Comparison of ENCODE assay signal across 11 cellular contexts in the genomic region with DNA sequence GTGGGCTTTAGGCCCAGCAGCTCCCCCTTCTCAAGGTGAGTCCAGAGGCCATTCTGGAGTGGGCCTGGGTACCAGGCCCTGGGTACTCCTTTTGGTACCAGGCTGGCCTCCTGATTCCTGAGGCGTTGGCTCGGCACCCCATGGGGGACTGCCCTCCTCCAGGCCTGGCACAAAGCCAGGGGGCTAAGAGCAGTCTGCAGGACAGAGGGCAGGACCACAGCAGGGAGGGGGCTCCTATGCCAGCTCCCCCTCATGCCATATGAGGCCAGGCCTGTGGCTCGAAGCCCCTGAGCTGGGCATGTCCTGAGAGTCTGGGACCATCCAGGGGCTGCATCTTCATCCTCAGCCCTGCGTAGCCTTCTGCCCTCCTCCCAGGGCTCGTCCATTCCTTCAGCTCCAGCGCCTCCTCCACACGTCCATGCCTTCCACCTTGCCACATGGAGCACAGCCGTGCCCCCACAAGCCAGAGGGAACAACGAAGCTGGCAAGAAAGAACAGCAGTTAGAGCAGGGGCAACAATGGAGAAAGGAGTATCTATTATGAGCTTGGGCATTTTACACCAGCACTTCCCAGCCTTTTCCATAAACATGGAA. TPM values are rescaled to one million over a fixed set of nuclear protein-coding genes. Genes with fewer than 3 reads are reported as not detected.
A peak's percentile ranks its signal among the peaks of the same experiment; 100 is the strongest.
DNase-seq lines count a peak whose midpoint lies in the region; ATAC-seq and TF ChIP-seq lines count a peak whose summit lies in the region.
"Had no signal": no experiment of that assay in that cellular context is flagged by ENCODE, and none has a peak within 500 bp of the region (broad histone marks: within the 10 kb centered on the region; RNA-seq: fewer than 3 reads in every experiment).

No MANE protein-coding gene starts in this region.

- H3K27me3 ChIP-seq in right atrium auricular region, result no peaks in the 10 kb centered on the region
- H3K27me3 ChIP-seq in esophagus muscularis mucosa, result no peaks in the 10 kb centered on the region
- no peaks in the 10 kb centered on the region for H3K27me3 ChIP-seq in osteoblast (ENCODE audit: insufficient read depth, low read length)
- H3K27me3 ChIP-seq in MG63, result no peaks in the 10 kb centered on the region

- H3K4me3 ChIP-seq in right atrium auricular region (peak overlapping the region in 1 of 2 donors; percentile 86), esophagus muscularis mucosa (peak overlapping the region; percentile 81 to 99 (median 92)), osteoblast (ENCODE audit: insufficient read depth, low read length) (peak overlapping the region; percentile 99), MG63 (no peak overlapping the region)

- H3K79me2 ChIP-seq in osteoblast (ENCODE audit: insufficient read depth, low read length), result peaks cover 53% of the 10 kb centered on the region

- peaks cover 33% of the 10 kb centered on the region for H4K20me1 ChIP-seq in osteoblast (ENCODE audit: insufficient read depth, low read length)

- H3K4me3 Mint-ChIP-seq in activated T-cell treated with anti-CD3 and anti-CD28 coated beads, Interleukin-2, amount 50 U/mL, for 4 hours, result no peak overlapping the region
- H3K4me3 Mint-ChIP-seq: activated CD8-positive, alpha-beta T cell treated with anti-CD3 and anti-CD28 coated beads for 36 hours had no signal

- H3K9me3 Mint-ChIP-seq in activated T-cell treated with anti-CD3 and anti-CD28 coated beads, Interleukin-2, amount 50 U/mL, for 4 hours, result no peaks in the 10 kb centered on the region
- H3K9me3 Mint-ChIP-seq: activated CD8-positive, alpha-beta T cell treated with anti-CD3 and anti-CD28 coated beads for 36 hours had no signal

- H3K9me3 ChIP-seq in right atrium auricular region (no peaks in the 10 kb centered on the region), esophagus muscularis mucosa (no peaks in the 10 kb centered on the region), osteoblast (ENCODE audit: low read depth, low read length) (no peaks in the 10 kb centered on the region), MG63 (no peaks in the 10 kb centered on the region)

- TF ChIP-seq EP300 in esophagus muscularis mucosa (IDR thresholded peaks at IDR 0.05), result no peak

- no peak for TF ChIP-seq POLR2A in esophagus muscularis mucosa (IDR thresholded peaks at IDR 0.05; ENCODE audit: low read depth)

- no peaks in the 10 kb centered on the region for H3K36me3 Mint-ChIP-seq in activated T-cell treated with anti-CD3 and anti-CD28 coated beads, Interleukin-2, amount 50 U/mL, for 4 hours (ENCODE audit: insufficient read depth)

- H3K4me1 Mint-ChIP-seq in activated T-cell treated with anti-CD3 and anti-CD28 coated beads, Interleukin-2, amount 50 U/mL, for 4 hours (ENCODE audit: low read depth), result peaks cover 6% of the 10 kb centered on the region

- WGBS in esophagus muscularis mucosa, result 75% methylated on average over 7 of the region's 9 CpGs

- peaks cover 0 to 61% of the 10 kb centered on the region in 2 donors for H3K4me1 ChIP-seq in right atrium auricular region
- H3K4me1 ChIP-seq in esophagus muscularis mucosa, result peaks cover 44 to 78% (median 73%) of the 10 kb centered on the region in 4 donors
- peaks cover 54% of the 10 kb centered on the region for H3K4me1 ChIP-seq in osteoblast (ENCODE audit: insufficient read depth, low read length)

- no peak overlapping the region for H2AFZ ChIP-seq in osteoblast (ENCODE audit: low read length)

- intact Hi-C loops in left ventricle myocardium superior (cut with micrococcal nuclease) (no loop called here), esophagus muscularis mucosa (cut with DNase I) (no loop called here)

- peak overlapping the region; percentile 97 for H3K4me2 ChIP-seq in osteoblast (ENCODE audit: insufficient read depth, low read length)

- no peak for ATAC-seq in left ventricle myocardium superior
- no peak for ATAC-seq in omental fat pad (ENCODE audit: low FRiP score)
- no peak for ATAC-seq in HG02763 (IDR thresholded peaks at IDR 0.05; ENCODE audit: unreplicated experiment)
- no peak for ATAC-seq in activated T-cell treated with anti-CD3 and anti-CD28 coated beads, Interleukin-2, amount 50 U/mL, for 4 hours
- ATAC-seq: activated CD8-positive, alpha-beta T cell treated with anti-CD3 and anti-CD28 coated beads for 36 hours had no signal

- H3K36me3 ChIP-seq in right atrium auricular region (peaks cover 20% of the 10 kb centered on the region), esophagus muscularis mucosa (peaks cover 13 to 29% (median 22%) of the 10 kb centered on the region in 4 donors), osteoblast (ENCODE audit: insufficient read depth, low read length) (peaks cover 25% of the 10 kb centered on the region), MG63 (peaks cover 23% of the 10 kb centered on the region)

- H3K27ac ChIP-seq in right atrium auricular region, result peak overlapping the region; percentile 85 to 88
- peak overlapping the region; percentile 93 to 99 (median 96) for H3K27ac ChIP-seq in esophagus muscularis mucosa (replicated peaks in 1 of 4)
- peak overlapping the region; percentile 67 for H3K27ac ChIP-seq in osteoblast (ENCODE audit: low read depth, low read length)

- H3K27me3 Mint-ChIP-seq in activated T-cell treated with anti-CD3 and anti-CD28 coated beads, Interleukin-2, amount 50 U/mL, for 4 hours (ENCODE audit: low read depth), result peaks cover 20% of the 10 kb centered on the region

- no peak for TF ChIP-seq CTCF in right atrium auricular region (IDR thresholded peaks at IDR 0.05)
- TF ChIP-seq CTCF in esophagus muscularis mucosa (IDR thresholded peaks at IDR 0.05), result no peak
- TF ChIP-seq CTCF in osteoblast (IDR thresholded peaks at IDR 0.05; ENCODE audit: extremely low read depth, low read depth, low read length), result no peak
- TF ChIP-seq CTCF in omental fat pad (IDR thresholded peaks at IDR 0.05), result no peak

- DNase-seq in right atrium auricular region (ENCODE audit: low spot score) (no peak), left ventricle myocardium superior (no peak), esophagus muscularis mucosa (ENCODE audit: extremely low spot score) (no peak), osteoblast (ENCODE audit: insufficient read length, low spot score, missing footprints) (peak; percentile 61), omental fat pad (ENCODE audit: low spot score) (no peak), MG63 (no peak)
- DNase-seq in activated T-cell treated with anti-CD3 and anti-CD28 coated beads, Interleukin-2, amount 50 U/mL, for 4 hours, result no peak
- DNase-seq: activated CD8-positive, alpha-beta T cell treated with anti-CD3 and anti-CD28 coated beads for 36 hours; kidney glomerular epithelial cell; NCI-H1436 treated with DMSO at 0.1 percent for 48 hours had no signal

RNA-seq across cellular contexts. Expression of gene PHLDA3, which starts 3.2 kb away (rescaled TPM):
- total RNA-seq in right atrium auricular region (10 to 100 TPM; 29.5 to 31.9 TPM), left ventricle myocardium superior (20.4 TPM), esophagus muscularis mucosa (100 to 1,000 TPM in 2 of 4 donors, 10 to 100 TPM in 2; 63.5 to 158 (median 106) TPM), osteoblast (116 and 134 TPM in 2 replicates), omental fat pad (100 to 1,000 TPM in 3 of 4 donors, 10 to 100 TPM in 1; 95.2 to 392 (median 148) TPM)
- total RNA-seq in activated T-cell treated with anti-CD3 and anti-CD28 coated beads, Interleukin-2, amount 50 U/mL, for 4 hours, result 1 to 10 TPM; 1.4 to 4.1 (median 3.4) TPM
- 51.7 and 72.2 TPM in 2 replicates for total RNA-seq in MG63 (2014; rRNA removed; shearing (Covaris generic); ENCODE audit: low replicate concordance)

RNA-seq across cellular contexts. Expression of gene CSRP1, which starts 41.1 kb away (rescaled TPM):
- 100 to 1,000 TPM; 138 to 719 TPM for total RNA-seq in right atrium auricular region
- total RNA-seq in left ventricle myocardium superior, result 41.4 TPM
- 1,000 to 10,000 TPM; 3,645 to 7,984 (median 5,321) TPM for total RNA-seq in esophagus muscularis mucosa
- 389 and 480 TPM in 2 replicates for total RNA-seq in osteoblast
- total RNA-seq in omental fat pad, result 100 to 1,000 TPM; 258 to 670 (median 416) TPM
- total RNA-seq in activated T-cell treated with anti-CD3 and anti-CD28 coated beads, Interleukin-2, amount 50 U/mL, for 4 hours, result 10 to 100 TPM; 51.5 to 54.3 (median 52.4) TPM
- total RNA-seq in MG63 (2014; rRNA removed; shearing (Covaris generic); ENCODE audit: low replicate concordance), result 108 and 190 TPM in 2 replicates

RNA-seq across cellular contexts. Expression of gene TNNI1, which starts 44.3 kb away (rescaled TPM):
- 100 to 1,000 TPM in 1 of 2 donors, 10 to 100 TPM in 1; 17.5 to 177 TPM for total RNA-seq in right atrium auricular region
- total RNA-seq in left ventricle myocardium superior, result 1.1 TPM
- under 1 TPM in 1 of 4 donors, not detected in 3; 0.06 TPM for total RNA-seq in esophagus muscularis mucosa
- total RNA-seq in osteoblast, result not detected in 2 replicates
- under 1 TPM in 1 of 4 donors, not detected in 3; 0.09 TPM for total RNA-seq in omental fat pad
- total RNA-seq in activated T-cell treated with anti-CD3 and anti-CD28 coated beads, Interleukin-2, amount 50 U/mL, for 4 hours, result not detected
- total RNA-seq in MG63 (2014; rRNA removed; shearing (Covaris generic); ENCODE audit: low replicate concordance), result not detected in 2 replicates
- total RNA-seq: activated CD8-positive, alpha-beta T cell treated with anti-CD3 and anti-CD28 coated beads for 36 hours had no signal
